12 cellular contexts compared by ENCODE assay signal in the genomic region with DNA sequence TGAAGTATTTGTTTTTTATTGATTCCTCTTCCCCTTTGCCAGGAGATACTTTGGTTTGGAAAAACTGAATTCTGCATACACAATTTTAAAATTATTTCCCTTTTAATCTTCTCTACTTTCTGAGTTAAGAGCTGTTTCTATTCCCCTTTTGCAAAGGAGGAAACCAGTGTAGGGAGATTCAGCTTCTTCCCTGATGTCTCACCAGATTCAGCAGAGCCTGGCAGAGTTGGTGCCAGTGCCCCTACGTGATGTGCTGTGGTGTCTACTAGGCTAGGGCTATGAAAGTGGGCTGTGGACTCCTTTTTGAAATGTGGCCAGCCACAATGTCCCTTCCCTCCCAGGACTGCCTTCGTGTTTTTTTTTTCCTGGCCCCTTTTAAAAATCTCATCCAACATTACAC. TPM values are rescaled to one million over a fixed set of nuclear protein-coding genes. Genes with fewer than 3 reads are reported as not detected.
DNase-seq lines count a peak whose midpoint lies in the region; ATAC-seq, FAIRE-seq and TF ChIP-seq lines count a peak whose summit lies in the region.
"Had no signal": no experiment of that assay in that cellular context is flagged by ENCODE, and none has a peak within 500 bp of the region (broad histone marks: within the 10 kb centered on the region; RNA-seq: fewer than 3 reads in every experiment).

No MANE protein-coding gene starts in this region.

- CTCF ChIA-PET in HepG2 (lab: Yijun Ruan, JAX; ENCODE audit: low intra/inter-chr PET ratio, low total read pairs), result no interaction called here

- H3K4me3 ChIP-seq in HepG2 (replicated peaks in 1 of 3; ENCODE audit: insufficient read depth in 1 of 3, low read depth in 2 of 3, low read length in 3 of 3) (0 out of 6 replicates have a peak overlapping the region, but pooled peaks of 1 of the 3 experiments have one; percentile 5), right lobe of liver (no peak overlapping the region), SU-DHL-6 (ENCODE audit: insufficient read depth, low read length, poor library complexity, severe bottlenecking) (no peak overlapping the region)
- H3K4me3 ChIP-seq: esophagus muscularis mucosa had no signal

- H3K27me3 ChIP-seq in HepG2 (ENCODE audit: control insufficient read depth in 1 of 2, insufficient read depth in 2 of 2, low read length in 2 of 2), result no peaks in the 10 kb centered on the region; a peak in 1 of 5 replicates
- H3K27me3 ChIP-seq in right lobe of liver, result no peaks in the 10 kb centered on the region
- H3K27me3 ChIP-seq in SU-DHL-6 (ENCODE audit: low read length), result no peaks in the 10 kb centered on the region
- H3K27me3 ChIP-seq: esophagus muscularis mucosa had no signal

- 92% methylated on average over 2 of the region's 2 CpGs for WGBS in HepG2 (ENCODE audit: low lambda C conversion rate)
- WGBS in right lobe of liver (ENCODE audit: insufficient coverage, low coverage, low lambda C conversion rate, missing lambda C conversion rate), result 57% methylated on average over 2 of the region's 2 CpGs

- TF ChIP-seq RAD21 in HepG2 (CRISPR knock-in tag; IDR thresholded peaks at IDR 0.05), result no peak

- ATAC-seq in HepG2 (no peak), right lobe of liver (no peak), HG03175 (IDR thresholded peaks at IDR 0.05; ENCODE audit: unreplicated experiment) (no peak)

- H3K79me2 ChIP-seq in HepG2 (ENCODE audit: insufficient read depth, low read length) (peaks cover 72% of the 10 kb centered on the region), SU-DHL-6 (ENCODE audit: insufficient read depth, low read length) (peaks cover 75% of the 10 kb centered on the region)

- H3K36me3 ChIP-seq in HepG2 (replicated peaks in 1 of 2; ENCODE audit: control insufficient read depth in 1 of 2, insufficient read depth in 2 of 2, low read length in 2 of 2) (peaks cover 2 to 14% of the 10 kb centered on the region in 2 experiments), right lobe of liver (no peaks in the 10 kb centered on the region), SU-DHL-6 (ENCODE audit: low read length) (peaks cover 20% of the 10 kb centered on the region; the same call in 1 of the 2 replicates)

- H3K27ac ChIP-seq in HepG2 (ENCODE audit: extremely low read length, insufficient read depth, low read length) (no peak overlapping the region), right lobe of liver (no peak overlapping the region), SU-DHL-6 (ENCODE audit: low read depth, low read length) (no peak overlapping the region)

- POLR2A ChIA-PET in HepG2 (lab: Yijun Ruan, JAX), result interaction anchor here (1.3 kb wide), 1 partner anchor 166 kb away, joined by 4 read pairs; the partner anchor contains the start of gene KANSL1L

- H3K9me2 ChIP-seq in SU-DHL-6 (replicated peaks; ENCODE audit: insufficient read depth, low read length), result no peaks in the 10 kb centered on the region

- TF ChIP-seq EP300 in HepG2 (IDR thresholded peaks at IDR 0.05; ENCODE audit: low read depth in 2 of 2, low read length in 2 of 2) (no peak), HepG2 (CRISPR knock-in tag; IDR thresholded peaks at IDR 0.05; ENCODE audit: borderline replicate concordance) (no peak)

- BruUV-seq in HepG2 (replicated peaks; lab: Mats Ljungman, UMichigan), result no TSS peak

- DNase-seq in HepG2 (ENCODE audit: low spot score), result no peak
- no peak for DNase-seq in right lobe of liver
- peak; percentile 5 for DNase-seq in germinal center (ENCODE audit: low spot score)
- no peak for DNase-seq in GF-D8 (lab: John Stamatoyannopoulos, UW)
- DNase-seq in activated effector memory CD4-positive, alpha-beta T cell treated with anti-CD3 and anti-CD28 coated beads, Interleukin-2, amount 50 U/mL, for 16 hours, result no peak
- no peak for DNase-seq in NCI-H345 (lab: John Stamatoyannopoulos, UW)
- DNase-seq: GDM1, NCI-H1694 treated with DMSO at 0.1 percent for 48 hours had no signal

- H4K20me1 ChIP-seq in HepG2 (ENCODE audit: insufficient read depth, low read length) (peaks cover 23% of the 10 kb centered on the region), SU-DHL-6 (ENCODE audit: low read depth, low read length) (peaks cover 46% of the 10 kb centered on the region)

- H3K9ac ChIP-seq in HepG2 (ENCODE audit: insufficient read depth, low read depth, low read length), result no peak overlapping the region; the same call in 1 of the 2 replicates
- H3K9ac ChIP-seq in SU-DHL-6 (ENCODE audit: low read length), result no peak overlapping the region

- intact Hi-C loops in HepG2 (cut with micrococcal nuclease; ENCODE audit: unreplicated experiment) (no loop called here), right lobe of liver (cut with DNase I) (no loop called here)

- H3F3A ChIP-seq in SU-DHL-6 (ENCODE audit: insufficient read depth), result peaks cover 3% of the 10 kb centered on the region; the same call in 1 of the 2 replicates

- FAIRE-seq in HepG2 (lab: Jason Lieb, UNC), result no peak
- FAIRE-seq: urothelium cell line had no signal

- H2AFZ ChIP-seq in HepG2 (ENCODE audit: low read length) (no peak overlapping the region), SU-DHL-6 (ENCODE audit: low read depth, low read length, severe bottlenecking) (no peak overlapping the region)

- TF ChIP-seq POLR2A in HepG2 (IDR thresholded peaks at IDR 0.05; ENCODE audit: insufficient read depth in 1 of 2, low read depth in 2 of 2, low read length in 2 of 2) (no peak), right lobe of liver (IDR thresholded peaks at IDR 0.05) (no peak)

- peak overlapping the region; percentile 86 for H3K4me2 ChIP-seq in HepG2 (ENCODE audit: low read depth, low read length)
- peak overlapping the region; percentile 68 for H3K4me2 ChIP-seq in SU-DHL-6 (ENCODE audit: low read depth, low read length, poor library complexity, severe bottlenecking)

- in situ Hi-C loops in HepG2 (cut with HindIII; ENCODE audit: extremely low pct_ligation_motif_present, low pct_unique_long_range_greater_than_20kb), result no loop called here

- H3K4me1 ChIP-seq in HepG2 (ENCODE audit: insufficient read depth, low read length) (peaks cover 57% of the 10 kb centered on the region), right lobe of liver (peaks cover 0 to 22% (median 1%) of the 10 kb centered on the region in 4 donors)

- TF ChIP-seq CTCF in HepG2 (CRISPR knock-in tag; IDR thresholded peaks at IDR 0.05), result no peak
- TF ChIP-seq CTCF in right lobe of liver (IDR thresholded peaks at IDR 0.05), result no peak
- TF ChIP-seq CTCF in SU-DHL-6 (IDR thresholded peaks at IDR 0.05; ENCODE audit: insufficient read depth, low read length, poor library complexity, severe bottlenecking), result no peak

- H3K9me3 ChIP-seq in HepG2 (ENCODE audit: low read length), result no peaks in the 10 kb centered on the region
- H3K9me3 ChIP-seq in right lobe of liver, result no peaks in the 10 kb centered on the region
- no peaks in the 10 kb centered on the region for H3K9me3 ChIP-seq in SU-DHL-6 (ENCODE audit: insufficient read depth, low read length)
- H3K9me3 ChIP-seq: esophagus muscularis mucosa had no signal

TF ChIP-seq in HepG2, 621 proteins besides CTCF, POLR2A, EP300 and RAD21 (continues in another document):
- TF ChIP-seq DNMT3B (CRISPR knock-in tag; conservative IDR thresholded peaks at IDR 0.05) (no peak), ATRX (CRISPR knock-in tag; IDR thresholded peaks at IDR 0.05; ENCODE audit: borderline replicate concordance) (no peak), ZNF644 (CRISPR knock-in tag; IDR thresholded peaks at IDR 0.05; ENCODE audit: low read depth) (no peak), MIER3 (CRISPR knock-in tag; IDR thresholded peaks at IDR 0.05; ENCODE audit: borderline replicate concordance) (no peak), ZNF839 (CRISPR knock-in tag; IDR thresholded peaks at IDR 0.05; ENCODE audit: borderline replicate concordance) (no peak), ZFP90 (CRISPR knock-in tag; IDR thresholded peaks at IDR 0.05; ENCODE audit: borderline replicate concordance) (no peak), KLF15 (CRISPR knock-in tag; IDR thresholded peaks at IDR 0.05; ENCODE audit: borderline replicate concordance) (no peak)

RNA-seq across cellular contexts. Expression of gene RPE, which starts 2.5 kb away (rescaled TPM):
- 107 and 166 TPM in 2 replicates for total RNA-seq in HepG2 (2016; rRNA removed; fragmentation: Illumina TruSeq; extraction: Trizol)
- 20.8 and 22.3 TPM in 2 replicates for total RNA-seq in HepG2 (2016; cell fraction: cytosol; rRNA removed; fragmentation: Illumina TruSeq; extraction: Trizol; ENCODE audit: low read depth)
- 106 and 176 TPM in 2 replicates for total RNA-seq in HepG2 (2016; cell fraction: insoluble cytoplasmic fraction; rRNA removed; fragmentation: Illumina TruSeq; extraction: Trizol)
- 36.7 and 40.7 TPM in 2 replicates for total RNA-seq in HepG2 (2016; cell fraction: membrane; rRNA removed; fragmentation: Illumina TruSeq; extraction: Trizol)
- 73.3 and 74.7 TPM in 2 replicates for total RNA-seq in HepG2 (2016; cell fraction: nucleus; rRNA removed; fragmentation: Illumina TruSeq; extraction: Trizol)
- polyA plus RNA-seq in HepG2 (2011; rRNA removed), result 57.4 and 72.3 TPM in 2 replicates
- 102 and 104 TPM in 2 replicates for polyA plus RNA-seq in HepG2 (2011; cell fraction: cytosol; rRNA removed)
- 59.9 and 66.9 TPM in 2 replicates for polyA plus RNA-seq in HepG2 (2011; cell fraction: nucleus; rRNA removed)
- polyA plus RNA-seq in HepG2 (2012), result 49.0 and 56.7 TPM in 2 replicates
- polyA plus RNA-seq in HepG2 (2016; cell fraction: cytosol; fragmentation: Illumina TruSeq; extraction: Trizol; ENCODE audit: low read depth), result 8.1 and 8.6 TPM in 2 replicates
- 128 and 145 TPM in 2 replicates for polyA plus RNA-seq in HepG2 (2016; cell fraction: insoluble cytoplasmic fraction; fragmentation: Illumina TruSeq; extraction: Trizol; ENCODE audit: low read depth)
- polyA plus RNA-seq in HepG2 (2016; cell fraction: membrane; fragmentation: Illumina TruSeq; extraction: Trizol; ENCODE audit: low read depth), result 17.3 and 17.8 TPM in 2 replicates
- polyA plus RNA-seq in HepG2 (2016; cell fraction: nucleus; fragmentation: Illumina TruSeq; extraction: Trizol; ENCODE audit: insufficient read depth, low read depth), result 52.3 and 52.5 TPM in 2 replicates
- 139 and 168 TPM in 2 replicates for polyA minus RNA-seq in HepG2 (2011; rRNA and poly(A)+ RNA removed; ENCODE audit: low replicate concordance)
- 60.4 and 61.1 TPM in 2 replicates for polyA minus RNA-seq in HepG2 (2011; cell fraction: cytosol; rRNA and poly(A)+ RNA removed)
- 117 and 157 TPM in 2 replicates for polyA minus RNA-seq in HepG2 (2011; cell fraction: nucleus; rRNA and poly(A)+ RNA removed)
- total RNA-seq in right lobe of liver, result 10 to 100 TPM; 21.8 to 39.9 (median 25.3) TPM
